ENCODE assay signal across 25 cellular contexts in genomic region chr1:172275478-172275877, GRCh38.
"Had no signal": no experiment of that assay in that cellular context is flagged by ENCODE, and none has a peak within 500 bp of the region (broad histone marks: within the 10 kb centered on the region; RNA-seq: fewer than 3 reads in every experiment).

No MANE protein-coding gene starts in this region.

- H3K4me2 ChIP-seq: neural progenitor cell had no signal

- H3K9ac ChIP-seq: neural progenitor cell had no signal

- H2AFZ ChIP-seq: neural progenitor cell had no signal

- H3K9me3 ChIP-seq: colonic mucosa, right atrium auricular region, spleen, suprapubic skin, tibial artery had no signal

- H3K4me1 Mint-ChIP-seq: natural killer cell had no signal

- ATAC-seq: activated naive CD4-positive, alpha-beta T cell treated with anti-CD3 and anti-CD28 coated beads, Interleukin-2, amount 50 U/mL, for 72 hours; activated T-cell treated with anti-CD3 and anti-CD28 coated beads, Interleukin-2, amount 50 U/mL, for 4 hours; left colon; natural killer cell; WTC11 had no signal

- DNase-seq: activated CD4-positive, alpha-beta memory T cell treated with anti-CD3 and anti-CD28 coated beads, Interleukin-2, amount 10 ng/mL, durations not matched to agents 7 days and 5 days; activated CD4-positive, alpha-beta T cell treated with anti-CD3 and anti-CD28 coated beads for 1 hour; activated CD4-positive, alpha-beta T cell treated with anti-CD3 and anti-CD28 coated beads, Interleukin-2, amount 10 ng/mL, durations not matched to agents 7 days and 5 days; activated CD8-positive, alpha-beta memory T cell treated with anti-CD3 and anti-CD28 coated beads, Interleukin-2, amount 50 U/mL, for 48 hours; activated naive CD4-positive, alpha-beta T cell; activated T-cell treated with anti-CD3 and anti-CD28 coated beads, Interleukin-2, amount 50 U/mL, for 4 hours; cerebellar nuclear complex; colonic mucosa; dorsolateral prefrontal cortex; effector memory CD4-positive, alpha-beta T cell; left colon; mesendoderm; natural killer cell; occipital lobe; spleen; stimulated activated naive CD4-positive, alpha-beta T cell; tibial artery had no signal

- H3K27me3 ChIP-seq: colonic mucosa, dorsolateral prefrontal cortex, neural progenitor cell, right atrium auricular region, spleen, suprapubic skin, tibial artery had no signal

- FAIRE-seq: frontal cortex had no signal

- H3K4me1 ChIP-seq: colonic mucosa, right atrium auricular region, suprapubic skin had no signal

- H3K4me3 Mint-ChIP-seq: activated CD4-positive, alpha-beta memory T cell treated with anti-CD3 and anti-CD28 coated beads, Interleukin-2, amount 10 ng/mL, durations not matched to agents 7 days and 5 days; activated CD4-positive, alpha-beta T cell treated with anti-CD3 and anti-CD28 coated beads, Interleukin-2, amount 10 ng/mL, durations not matched to agents 7 days and 5 days; activated T-cell treated with anti-CD3 and anti-CD28 coated beads, Interleukin-2, amount 50 U/mL, for 4 hours; natural killer cell; neural progenitor cell; WTC11 had no signal

- H3K36me3 Mint-ChIP-seq: activated naive CD4-positive, alpha-beta T cell treated with anti-CD3 and anti-CD28 coated beads, Interleukin-2, amount 50 U/mL, for 72 hours; natural killer cell; neural progenitor cell; WTC11 had no signal

- H3K4me3 ChIP-seq: cardiac muscle cell, colonic mucosa, dorsolateral prefrontal cortex, neural progenitor cell, right atrium auricular region, spleen, suprapubic skin, tibial artery had no signal

- H3K9me3 Mint-ChIP-seq: activated CD4-positive, alpha-beta memory T cell treated with anti-CD3 and anti-CD28 coated beads, Interleukin-2, amount 10 ng/mL, durations not matched to agents 7 days and 5 days; activated naive CD4-positive, alpha-beta T cell treated with anti-CD3 and anti-CD28 coated beads, Interleukin-2, amount 50 U/mL, for 72 hours; activated T-cell treated with anti-CD3 and anti-CD28 coated beads, Interleukin-2, amount 50 U/mL, for 4 hours; activated T-helper 2 cell treated with anti-CD3 and anti-CD28 coated beads, Interferon-gamma antibody, Interleukin-2, Interleukin-4, amounts not matched to agents 10 μg/mL and 5 μg/mL and 100 μg/mL, durations not matched to agents 14 hours and 24 hours and 36 hours; natural killer cell; neural progenitor cell; WTC11 had no signal

- H3K27ac Mint-ChIP-seq: activated CD4-positive, alpha-beta memory T cell treated with anti-CD3 and anti-CD28 coated beads, Interleukin-2, amount 10 ng/mL, durations not matched to agents 7 days and 5 days; activated CD4-positive, alpha-beta T cell treated with anti-CD3 and anti-CD28 coated beads, Interleukin-2, amount 10 ng/mL, durations not matched to agents 7 days and 5 days; activated naive CD4-positive, alpha-beta T cell treated with anti-CD3 and anti-CD28 coated beads, Interleukin-2, amount 50 U/mL, for 72 hours; activated T-helper 2 cell treated with anti-CD3 and anti-CD28 coated beads, Interferon-gamma antibody, Interleukin-2, Interleukin-4, amounts not matched to agents 10 μg/mL and 5 μg/mL and 100 μg/mL, durations not matched to agents 14 hours and 24 hours and 36 hours; natural killer cell; neural progenitor cell; WTC11 had no signal

- H3K27me3 Mint-ChIP-seq: activated CD4-positive, alpha-beta memory T cell treated with anti-CD3 and anti-CD28 coated beads, Interleukin-2, amount 10 ng/mL, durations not matched to agents 7 days and 5 days; activated CD4-positive, alpha-beta T cell treated with anti-CD3 and anti-CD28 coated beads, Interleukin-2, amount 10 ng/mL, durations not matched to agents 7 days and 5 days had no signal

- H3K27ac ChIP-seq: cardiac muscle cell, colonic mucosa, dorsolateral prefrontal cortex, neural progenitor cell, right atrium auricular region, spleen, suprapubic skin, tibial artery had no signal

- H3K36me3 ChIP-seq: cardiac muscle cell, colonic mucosa, neural progenitor cell, right atrium auricular region, spleen, suprapubic skin, tibial artery had no signal
